In genomic region chr12:24724765-24725307, GRCh38 we compare ENCODE assay signal across 20 cellular contexts.
DNase-seq lines count a peak whose midpoint lies in the region; ATAC-seq and FAIRE-seq lines count a peak whose summit lies in the region.
"Had no signal": no experiment of that assay in that cellular context is flagged by ENCODE, and none has a peak within 500 bp of the region (broad histone marks: within the 10 kb centered on the region; RNA-seq: fewer than 3 reads in every experiment).

No MANE protein-coding gene starts in this region.

- no peak overlapping the region for H3K4me3 Mint-ChIP-seq in activated CD4-positive, alpha-beta T cell treated with anti-CD3 and anti-CD28 coated beads, Interleukin-2, amount 10 ng/mL, durations not matched to agents 24 days and 14 days
- no peak overlapping the region for H3K4me3 Mint-ChIP-seq in activated naive CD8-positive, alpha-beta T cell treated with anti-CD3 and anti-CD28 coated beads, Interleukin-2, amount 50 U/mL, for 24 hours
- no peak overlapping the region for H3K4me3 Mint-ChIP-seq in activated naive CD8-positive, alpha-beta T cell treated with anti-CD3 and anti-CD28 coated beads for 36 hours
- H3K4me3 Mint-ChIP-seq in stimulated activated effector memory CD8-positive, alpha-beta T cell treated with anti-CD3 and anti-CD28 coated beads, Interleukin-12 subunit alpha, Interleukin-12 subunit beta, amount 100 ng/mL, for 72 hours = no peak overlapping the region

- H3K27me3 Mint-ChIP-seq in activated CD4-positive, alpha-beta T cell treated with anti-CD3 and anti-CD28 coated beads, Interleukin-2, amount 10 ng/mL, durations not matched to agents 24 days and 14 days = no peaks in the 10 kb centered on the region
- H3K27me3 Mint-ChIP-seq in activated naive CD8-positive, alpha-beta T cell treated with anti-CD3 and anti-CD28 coated beads, Interleukin-2, amount 50 U/mL, for 24 hours = no peaks in the 10 kb centered on the region
- peaks cover 4% of the 10 kb centered on the region for H3K27me3 Mint-ChIP-seq in activated naive CD8-positive, alpha-beta T cell treated with anti-CD3 and anti-CD28 coated beads for 36 hours

- peak overlapping the region; percentile 39 for H3K27ac Mint-ChIP-seq in activated CD4-positive, alpha-beta T cell treated with anti-CD3 and anti-CD28 coated beads, Interleukin-2, amount 10 ng/mL, durations not matched to agents 24 days and 14 days
- H3K27ac Mint-ChIP-seq in activated naive CD8-positive, alpha-beta T cell treated with anti-CD3 and anti-CD28 coated beads, Interleukin-2, amount 50 U/mL, for 24 hours = peak overlapping the region; percentile 86
- H3K27ac Mint-ChIP-seq in activated naive CD8-positive, alpha-beta T cell treated with anti-CD3 and anti-CD28 coated beads for 36 hours = no peak overlapping the region
- H3K27ac Mint-ChIP-seq in stimulated activated effector memory CD8-positive, alpha-beta T cell treated with anti-CD3 and anti-CD28 coated beads, Interleukin-12 subunit alpha, Interleukin-12 subunit beta, amount 100 ng/mL, for 72 hours = peak overlapping the region; percentile 79

- no peak for DNase-seq in activated CD4-positive, alpha-beta T cell treated with anti-CD3 and anti-CD28 coated beads, Interleukin-2, amount 10 ng/mL, durations not matched to agents 24 days and 14 days
- DNase-seq in activated CD4-positive, alpha-beta T cell treated with anti-CD3 and anti-CD28 coated beads for 1 hour = no peak
- no peak for DNase-seq in activated naive CD8-positive, alpha-beta T cell treated with anti-CD3 and anti-CD28 coated beads, Interleukin-2, amount 50 U/mL, for 24 hours
- no peak for DNase-seq in activated naive CD8-positive, alpha-beta T cell treated with anti-CD3 and anti-CD28 coated beads for 36 hours
- DNase-seq in activated T-cell treated with anti-CD3 and anti-CD28 coated beads, Interleukin-2, amount 50 U/mL, for 48 hours = peak; percentile 43 to 46
- DNase-seq in stimulated activated effector memory CD8-positive, alpha-beta T cell treated with anti-CD3 and anti-CD28 coated beads, Interleukin-12 subunit alpha, Interleukin-12 subunit beta, amount 100 ng/mL, for 72 hours (ENCODE audit: low spot score in 2 of 2) = no peak
- no peak for DNase-seq in activated CD8-positive, alpha-beta memory T cell treated with anti-CD3 and anti-CD28 coated beads, Interleukin-2, amount 50 U/mL, for 48 hours
- no peak for DNase-seq in frontal cortex (ENCODE audit: low spot score in 2 of 2)
- DNase-seq: C1 segment of cervical spinal cord; DND-41; H7; KBM-7; MV-4-11; NCI-H1417 treated with DMSO at 0.1 percent for 48 hours; NCI-H2029; NCI-H2171; NCI-H446; NK-92 treated with Interleukin-12 subunit alpha and Interleukin-12 subunit beta, amount 100 ng/mL, for 24 hours had no signal

- H3K9me3 Mint-ChIP-seq in activated CD4-positive, alpha-beta T cell treated with anti-CD3 and anti-CD28 coated beads, Interleukin-2, amount 10 ng/mL, durations not matched to agents 24 days and 14 days = peaks cover 10% of the 10 kb centered on the region
- peaks cover 23% of the 10 kb centered on the region for H3K9me3 Mint-ChIP-seq in activated naive CD8-positive, alpha-beta T cell treated with anti-CD3 and anti-CD28 coated beads, Interleukin-2, amount 50 U/mL, for 24 hours
- peaks cover 9% of the 10 kb centered on the region for H3K9me3 Mint-ChIP-seq in activated naive CD8-positive, alpha-beta T cell treated with anti-CD3 and anti-CD28 coated beads for 36 hours
- H3K9me3 Mint-ChIP-seq in stimulated activated effector memory CD8-positive, alpha-beta T cell treated with anti-CD3 and anti-CD28 coated beads, Interleukin-12 subunit alpha, Interleukin-12 subunit beta, amount 100 ng/mL, for 72 hours = peaks cover 8% of the 10 kb centered on the region

- no peak for FAIRE-seq in frontal cortex (lab: Jason Lieb, UNC)
- FAIRE-seq: A549, G401.6 had no signal

- H3K36me3 Mint-ChIP-seq in activated CD4-positive, alpha-beta T cell treated with anti-CD3 and anti-CD28 coated beads, Interleukin-2, amount 10 ng/mL, durations not matched to agents 24 days and 14 days (ENCODE audit: low read depth) = no peaks in the 10 kb centered on the region
- H3K36me3 Mint-ChIP-seq in activated naive CD8-positive, alpha-beta T cell treated with anti-CD3 and anti-CD28 coated beads, Interleukin-2, amount 50 U/mL, for 24 hours (ENCODE audit: low read depth) = peaks cover 5% of the 10 kb centered on the region
- no peaks in the 10 kb centered on the region for H3K36me3 Mint-ChIP-seq in activated naive CD8-positive, alpha-beta T cell treated with anti-CD3 and anti-CD28 coated beads for 36 hours
- no peaks in the 10 kb centered on the region for H3K36me3 Mint-ChIP-seq in stimulated activated effector memory CD8-positive, alpha-beta T cell treated with anti-CD3 and anti-CD28 coated beads, Interleukin-12 subunit alpha, Interleukin-12 subunit beta, amount 100 ng/mL, for 72 hours

- ATAC-seq in activated naive CD8-positive, alpha-beta T cell treated with anti-CD3 and anti-CD28 coated beads, Interleukin-2, amount 50 U/mL, for 24 hours = peak; percentile 93
- peak; percentile 90 for ATAC-seq in stimulated activated effector memory CD8-positive, alpha-beta T cell treated with anti-CD3 and anti-CD28 coated beads, Interleukin-12 subunit alpha, Interleukin-12 subunit beta, amount 100 ng/mL, for 72 hours
- ATAC-seq: A549 had no signal

- intact Hi-C loops in activated CD4-positive, alpha-beta T cell treated with anti-CD3 and anti-CD28 coated beads, Interleukin-2, amount 10 ng/mL, durations not matched to agents 24 days and 14 days (cut with micrococcal nuclease) = loop anchor here (1.0 to 10.0 kb wide), 4 partner anchors 16 to 180 kb away; no protein-coding TSS in a partner anchor

- H3K4me1 Mint-ChIP-seq in activated CD4-positive, alpha-beta T cell treated with anti-CD3 and anti-CD28 coated beads, Interleukin-2, amount 10 ng/mL, durations not matched to agents 24 days and 14 days = peaks cover 20% of the 10 kb centered on the region
- H3K4me1 Mint-ChIP-seq in activated naive CD8-positive, alpha-beta T cell treated with anti-CD3 and anti-CD28 coated beads, Interleukin-2, amount 50 U/mL, for 24 hours = peaks cover 37% of the 10 kb centered on the region
- H3K4me1 Mint-ChIP-seq in activated naive CD8-positive, alpha-beta T cell treated with anti-CD3 and anti-CD28 coated beads for 36 hours = peaks cover 10% of the 10 kb centered on the region
- peaks cover 34% of the 10 kb centered on the region for H3K4me1 Mint-ChIP-seq in stimulated activated effector memory CD8-positive, alpha-beta T cell treated with anti-CD3 and anti-CD28 coated beads, Interleukin-12 subunit alpha, Interleukin-12 subunit beta, amount 100 ng/mL, for 72 hours

Comparison
In these comparisons a context has a peak if more than half of its experiments do, and no peak if none do; other contexts are left out.
1. DNase-seq: peak in activated T-cell treated with anti-CD3 and anti-CD28 coated beads, Interleukin-2, amount 50 U/mL, for 48 hours (2 of 2); none in activated CD4-positive, alpha-beta T cell treated with anti-CD3 and anti-CD28 coated beads, Interleukin-2, amount 10 ng/mL, durations not matched to agents 24 days and 14 days (single experiment), activated CD4-positive, alpha-beta T cell treated with anti-CD3 and anti-CD28 coated beads for 1 hour (single experiment), activated naive CD8-positive, alpha-beta T cell treated with anti-CD3 and anti-CD28 coated beads, Interleukin-2, amount 50 U/mL, for 24 hours (single experiment), activated naive CD8-positive, alpha-beta T cell treated with anti-CD3 and anti-CD28 coated beads for 36 hours (single experiment), stimulated activated effector memory CD8-positive, alpha-beta T cell treated with anti-CD3 and anti-CD28 coated beads, Interleukin-12 subunit alpha, Interleukin-12 subunit beta, amount 100 ng/mL, for 72 hours (0 of 2), activated CD8-positive, alpha-beta memory T cell treated with anti-CD3 and anti-CD28 coated beads, Interleukin-2, amount 50 U/mL, for 48 hours (single experiment) and frontal cortex (0 of 2).